In genomic region chr19:12052571-12053169, GRCh38 we compare ENCODE assay signal across 8 cellular contexts. TPM values are rescaled to one million over a fixed set of nuclear protein-coding genes. Genes with fewer than 3 reads are reported as not detected.
DNase-seq lines count a peak whose midpoint lies in the region; ATAC-seq and TF ChIP-seq lines count a peak whose summit lies in the region.

ZNF878 (minus strand) TSS chr19:12052961; CDS start chr19:12052801, 160 bp downstream.

- H3K27me3 Mint-ChIP-seq in activated T-helper 17 cell treated with anti-CD3 and anti-CD28 coated beads, Interleukin-2, amount 50 U/mL, for 72 hours = peaks cover 3% of the 10 kb centered on the region
- peaks cover 7 to 8% of the 10 kb centered on the region in 2 donors for H3K27me3 Mint-ChIP-seq in natural killer cell (ENCODE audit: low read depth in 2 of 2)

- peak; percentile 78 for ATAC-seq in GM19351 (IDR thresholded peaks at IDR 0.05; ENCODE audit: unreplicated experiment)
- peak; percentile 69 for ATAC-seq in HG03521 (IDR thresholded peaks at IDR 0.05; ENCODE audit: unreplicated experiment)
- peak; percentile 94 for ATAC-seq in activated T-helper 17 cell treated with anti-CD3 and anti-CD28 coated beads, Interleukin-2, amount 50 U/mL, for 72 hours (replicated peaks)
- peak; percentile 81 to 88 (median 83) for ATAC-seq in natural killer cell

- no peaks in the 10 kb centered on the region for H3K36me3 Mint-ChIP-seq in activated T-helper 17 cell treated with anti-CD3 and anti-CD28 coated beads, Interleukin-2, amount 50 U/mL, for 72 hours (ENCODE audit: low read depth)
- H3K36me3 Mint-ChIP-seq in natural killer cell = no peaks in the 10 kb centered on the region

- H3K27me3 ChIP-seq in OCI-LY3 (ENCODE audit: low read depth, low read length) = peaks cover 17% of the 10 kb centered on the region

- peak within 1 kb of the TSS; percentile 92 for H2AFZ ChIP-seq in OCI-LY3 (ENCODE audit: low read depth, low read length)

- H4K20me1 ChIP-seq in OCI-LY3 (ENCODE audit: insufficient read depth, low read length) = no peaks in the 10 kb centered on the region

- H3K36me3 ChIP-seq in OCI-LY3 (replicated peaks; ENCODE audit: low read depth, low read length) = peaks cover 10% of the 10 kb centered on the region

- 0 out of 2 replicates have a peak, but pooled peaks cover 3% of the 10 kb centered on the region for H3K9me3 ChIP-seq in OCI-LY3 (ENCODE audit: insufficient read depth, low read length)

- H3K9me3 Mint-ChIP-seq in activated T-helper 17 cell treated with anti-CD3 and anti-CD28 coated beads, Interleukin-2, amount 50 U/mL, for 72 hours = no peaks in the 10 kb centered on the region
- no peaks in the 10 kb centered on the region for H3K9me3 Mint-ChIP-seq in natural killer cell

- H3K79me2 ChIP-seq in OCI-LY3 (ENCODE audit: low read length) = no peaks in the 10 kb centered on the region

- H3K4me3 Mint-ChIP-seq in activated T-helper 17 cell treated with anti-CD3 and anti-CD28 coated beads, Interleukin-2, amount 50 U/mL, for 72 hours = peak within 1 kb of the TSS; percentile 74
- peak within 1 kb of the TSS; percentile 93 for H3K4me3 Mint-ChIP-seq in natural killer cell

- DNase-seq in CD1c-positive myeloid dendritic cell (ENCODE audit: extremely low spot score) (peak; percentile 53), foreskin fibroblast (peak; percentile 75 to 92), natural killer cell (peak; percentile 43), superior temporal gyrus (ENCODE audit: extremely low spot score) (peak; percentile 84)

- H3K27ac Mint-ChIP-seq in activated T-helper 17 cell treated with anti-CD3 and anti-CD28 coated beads, Interleukin-2, amount 50 U/mL, for 72 hours = no peak within 1 kb of the TSS
- H3K27ac Mint-ChIP-seq in natural killer cell = peak within 1 kb of the TSS in 1 of 2 donors; percentile 60

- H3K4me2 ChIP-seq in OCI-LY3 (ENCODE audit: low read length) = peak within 1 kb of the TSS; percentile 88

- peaks cover 5% of the 10 kb centered on the region for H3K4me1 Mint-ChIP-seq in activated T-helper 17 cell treated with anti-CD3 and anti-CD28 coated beads, Interleukin-2, amount 50 U/mL, for 72 hours
- peaks cover 12% of the 10 kb centered on the region in 2 donors for H3K4me1 Mint-ChIP-seq in natural killer cell

- H3K9ac ChIP-seq in OCI-LY3 (ENCODE audit: low read length) = peak within 1 kb of the TSS; percentile 77

- H3K4me3 ChIP-seq in OCI-LY3 (ENCODE audit: low read length) = peak within 1 kb of the TSS; percentile 88
- H3K4me3 ChIP-seq in foreskin fibroblast (ENCODE audit: low read depth in 1 of 2, low read length in 2 of 2) = peak within 1 kb of the TSS; percentile 78 to 80

- no peaks in the 10 kb centered on the region; the same call in 1 of the 2 replicates for H3K4me1 ChIP-seq in OCI-LY3 (ENCODE audit: low read length)

- TF ChIP-seq CTCF in OCI-LY3 (IDR thresholded peaks at IDR 0.05; ENCODE audit: low read depth, low read length) (peak; percentile 35; the same call in 1 of the 2 replicates), foreskin fibroblast (IDR thresholded peaks at IDR 0.05; ENCODE audit: low read depth, low read length) (no peak), natural killer cell (IDR thresholded peaks at IDR 0.05) (no peak)

- peak within 1 kb of the TSS; percentile 53 for H3K27ac ChIP-seq in OCI-LY3 (ENCODE audit: low read length)

- intact Hi-C loops in natural killer cell (cut with micrococcal nuclease) = no loop called here

RNA-seq across cellular contexts. Expression of gene ZNF878, which starts in this region (rescaled TPM):
- under 1 TPM in 1 of 2 donors, not detected in 1; 0.74 TPM for total RNA-seq in activated T-helper 17 cell treated with anti-CD3 and anti-CD28 coated beads, Interleukin-2, amount 50 U/mL, for 72 hours
- under 1 TPM in 2 of 3 donors, not detected in 1; 0.20 to 0.54 TPM for total RNA-seq in natural killer cell

Comparison
In these comparisons a context has a peak if more than half of its experiments do, and no peak if none do; other contexts are left out.
1. Peak in every context shown above with its lines: DNase-seq, ATAC-seq, H3K4me3 ChIP-seq and H3K27ac ChIP-seq.
2. Peak in ATAC-seq in activated T-helper 17 cell treated with anti-CD3 and anti-CD28 coated beads, Interleukin-2, amount 50 U/mL, for 72 hours; RNA of the gene not detected or under 1 TPM.
3. Peak in DNase-seq and ATAC-seq in natural killer cell; RNA of the gene not detected or under 1 TPM.